8 cellular contexts compared by ENCODE assay signal in genomic region chr2:210531050-210531449, GRCh38. TPM values are rescaled to one million over a fixed set of nuclear protein-coding genes. Genes with fewer than 3 reads are reported as not detected.
"Had no signal": no experiment of that assay in that cellular context is flagged by ENCODE, and none has a peak within 500 bp of the region (broad histone marks: within the 10 kb centered on the region; RNA-seq: fewer than 3 reads in every experiment).

No MANE protein-coding gene starts in this region.

- DNase-seq: IMR-90, KBM-7, KG1 had no signal

- FAIRE-seq: HTR-8/SVneo, K562 had no signal

- H3K27ac ChIP-seq: HL-60 had no signal

- H3K4me3 ChIP-seq: K562 had no signal

- ATAC-seq: K562 had no signal

RNA-seq across cellular contexts. Expression of gene CPS1, which starts 25.3 kb away (rescaled TPM):
- total RNA-seq: HT-29 had no signal
- polyA plus RNA-seq: IgD-negative memory B cell had no signal
